In genomic region chr17:33802349-33803272, GRCh38 we compare ENCODE assay signal across 15 cellular contexts.
A peak's percentile ranks its signal among the peaks of the same experiment; 100 is the strongest.
DNase-seq lines count a peak whose midpoint lies in the region; ATAC-seq, FAIRE-seq and TF ChIP-seq lines count a peak whose summit lies in the region.
"Had no signal": no experiment of that assay in that cellular context is flagged by ENCODE, and none has a peak within 500 bp of the region (broad histone marks: within the 10 kb centered on the region; RNA-seq: fewer than 3 reads in every experiment).

No MANE protein-coding gene starts in this region.

- H2AFZ ChIP-seq in H1 (ENCODE audit: low read length) = no peak overlapping the region
- H2AFZ ChIP-seq: PC-9 had no signal

- POLR2A ChIA-PET in A549 (lab: Yijun Ruan, JAX) (no interaction called here), H1 (lab: Charles Lee; ENCODE audit: partially characterized antibody) (no interaction called here)

- H3K18ac ChIP-seq in H1 (ENCODE audit: extremely low read depth, low read length) = no peak overlapping the region

- H2BK20ac ChIP-seq in H1 (ENCODE audit: low read length) = no peak overlapping the region

- TF ChIP-seq EP300 in A549 (IDR thresholded peaks at IDR 0.05) = no peak
- no peak for TF ChIP-seq EP300 in H1 (IDR thresholded peaks at IDR 0.05; ENCODE audit: borderline replicate concordance in 1 of 2, low read depth in 2 of 2, low read length in 2 of 2)
- no peak for TF ChIP-seq EP300 in transverse colon (IDR thresholded peaks at IDR 0.05; ENCODE audit: low read depth)

- 21% methylated on average over 10 of the region's 10 CpGs for WGBS in A549 (ENCODE audit: missing lambda C conversion rate)
- WGBS in H1 (ENCODE audit: extremely low coverage in 1 of 2, insufficient coverage in 1 of 2, insufficient read length in 1 of 2, insufficient replicate concordance in 2 of 2, low coverage in 1 of 2, low lambda C conversion rate in 2 of 2, missing lambda C conversion rate in 1 of 2), 2 experiments = 88% methylated on average over 10 of the region's 10 CpGs; no CpG with 5 or more reads in 1 of the 2 experiments
- WGBS in transverse colon (ENCODE audit: low coverage in 1 of 2), 2 donors = 57 to 60% methylated on average over 7 to 10 of the region's 10 CpGs

- no peaks in the 10 kb centered on the region for H3K27me3 ChIP-seq in H1 (replicated peaks in 1 of 4; ENCODE audit: control insufficient read depth in 3 of 4, extremely low read depth in 1 of 4, insufficient read depth in 3 of 4, low read length in 3 of 4)
- H3K27me3 ChIP-seq in transverse colon = peaks cover 3% of the 10 kb centered on the region

- FAIRE-seq in A549 (lab: Jason Lieb, UNC) = peak; percentile 51
- no peak for FAIRE-seq in H1 (lab: Jason Lieb, UNC)
- FAIRE-seq: D721Med had no signal

- no peak overlapping the region for H3K4me2 ChIP-seq in A549
- H3K4me2 ChIP-seq in H1 (ENCODE audit: insufficient read depth in 1 of 2, low read depth in 2 of 2, low read length in 2 of 2) = no peak overlapping the region
- H3K4me2 ChIP-seq: PC-9 had no signal

- TF ChIP-seq POLR2A in A549 (IDR thresholded peaks at IDR 0.05; ENCODE audit: low read length) (no peak), H1 (IDR thresholded peaks at IDR 0.05; ENCODE audit: control extremely low read depth in 1 of 2, low read depth in 2 of 2, low read length in 2 of 2) (no peak), transverse colon (IDR thresholded peaks at IDR 0.05) (no peak)

- no peaks in the 10 kb centered on the region for H3K79me2 ChIP-seq in H1 (ENCODE audit: control insufficient read depth in 1 of 2, insufficient read depth in 2 of 2, low read length in 2 of 2)

- H3K4ac ChIP-seq in H1 (replicated peaks; ENCODE audit: insufficient read length, low read depth, low read length) = no peak overlapping the region

- H2BK5ac ChIP-seq in H1 (ENCODE audit: low read depth, low read length) = no peak overlapping the region

- H3K56ac ChIP-seq in H1 (replicated peaks; ENCODE audit: insufficient read length, low read depth, low read length) = no peak overlapping the region

- no peaks in the 10 kb centered on the region for H3K36me3 ChIP-seq in H1 (ENCODE audit: control insufficient read depth in 2 of 4, insufficient read depth in 4 of 4, low read length in 3 of 4)
- H3K36me3 ChIP-seq in transverse colon = no peaks in the 10 kb centered on the region

- no peak overlapping the region for H3K27ac ChIP-seq in A549
- no peak overlapping the region for H3K27ac ChIP-seq in H1 (ENCODE audit: low read depth, low read length)
- H3K27ac ChIP-seq in transverse colon = no peak overlapping the region
- H3K27ac ChIP-seq: PC-9, SK-N-MC had no signal

- H2BK15ac ChIP-seq in H1 (ENCODE audit: low read length) = 0 out of 2 replicates have a peak overlapping the region, but pooled peaks have one; percentile 12

- no peak overlapping the region for H3K14ac ChIP-seq in H1 (ENCODE audit: insufficient read length)

- H2BK120ac ChIP-seq in H1 (replicated peaks; ENCODE audit: low read depth, low read length) = no peak overlapping the region

- no peak overlapping the region for H3K9ac ChIP-seq in H1 (replicated peaks in 1 of 4; ENCODE audit: extremely low read depth in 1 of 4, low read depth in 3 of 4, low read length in 3 of 4)

- H2AK5ac ChIP-seq in H1 (ENCODE audit: low read depth, low read length) = no peak overlapping the region

- TF ChIP-seq CTCF in A549 (IDR thresholded peaks at IDR 0.05) (no peak), H1 (IDR thresholded peaks at IDR 0.05; ENCODE audit: control extremely low read depth in 1 of 3, insufficient read depth in 1 of 3, low read depth in 1 of 3, low read length in 3 of 3) (no peak), transverse colon (IDR thresholded peaks at IDR 0.05) (no peak)

- no peak overlapping the region for H4K91ac ChIP-seq in H1 (replicated peaks; ENCODE audit: insufficient read length, low read length)

- no peaks in the 10 kb centered on the region for H3K79me1 ChIP-seq in H1 (ENCODE audit: low read depth, low read length)

- H3K9me3 ChIP-seq in A549 = no peaks in the 10 kb centered on the region
- no peaks in the 10 kb centered on the region for H3K9me3 ChIP-seq in H1 (ENCODE audit: insufficient read depth in 2 of 2, low read depth in 1 of 2, low read length in 1 of 2)
- no peaks in the 10 kb centered on the region for H3K9me3 ChIP-seq in transverse colon

- H2BK12ac ChIP-seq in H1 (ENCODE audit: low read depth, low read length) = no peak overlapping the region

- no peak overlapping the region for H3K23ac ChIP-seq in H1 (ENCODE audit: insufficient read length)

- intact Hi-C loops in transverse colon (cut with DNase I; ENCODE audit: low total_unique reads) = no loop called here

- in situ Hi-C loops in transverse colon (cut with MboI; ENCODE audit: low pct_ligation_motif_present in 1 of 4, low pct_unique_long_range_greater_than_20kb in 1 of 4, low sequenced_read_pairs in 3 of 4) = no loop called here

- CTCF ChIA-PET in A549 (lab: Yijun Ruan, JAX) = interaction anchor here (1.2 kb wide), 1 partner anchor 23 kb away, joined by 3 read pairs; no protein-coding TSS in a partner anchor
- CTCF ChIA-PET in H1 (lab: Charles Lee; ENCODE audit: partially characterized antibody) = interaction anchor here (0.5 kb wide), 1 partner anchor 52 kb away, joined by 3 read pairs; no protein-coding TSS in a partner anchor

- H4K5ac ChIP-seq in H1 (ENCODE audit: insufficient read length, low read depth, low read length) = no peak overlapping the region

- TF ChIP-seq RAD21 in A549 (conservative IDR thresholded peaks at IDR 0.05 in 1 of 2, IDR thresholded peaks at IDR 0.05 in 1 of 2) = no peak
- TF ChIP-seq RAD21 in H1 (IDR thresholded peaks at IDR 0.05 in 1 of 2, conservative IDR thresholded peaks at IDR 0.05 in 1 of 2; ENCODE audit: low read depth in 2 of 2, low read length in 2 of 2) = no peak

- H3K23me2 ChIP-seq in H1 (ENCODE audit: low read depth, low read length) = no peaks in the 10 kb centered on the region

- H4K20me1 ChIP-seq in H1 (replicated peaks in 1 of 2; ENCODE audit: control insufficient read depth in 1 of 2, insufficient read depth in 2 of 2, low read length in 2 of 2) = no peaks in the 10 kb centered on the region

- H3K4me1 ChIP-seq in A549 (no peaks in the 10 kb centered on the region), H1 (replicated peaks in 1 of 4; ENCODE audit: control insufficient read depth in 3 of 4, insufficient read depth in 4 of 4, low read length in 3 of 4) (peaks cover 0 to 9% (median 3%) of the 10 kb centered on the region in 4 experiments; a peak in 4 of 7 replicates), transverse colon (no peaks in the 10 kb centered on the region)

- no peak for ATAC-seq in A549
- ATAC-seq: CD8-positive, alpha-beta T cell; HCT116 had no signal

- H3K4me3 ChIP-seq in A549 = no peak overlapping the region
- no peak overlapping the region for H3K4me3 ChIP-seq in H1 (ENCODE audit: extremely low read depth in 1 of 4, insufficient read depth in 2 of 4, low read depth in 3 of 4, low read length in 4 of 4)
- no peak overlapping the region for H3K4me3 ChIP-seq in transverse colon
- H3K4me3 ChIP-seq: PC-9, SK-N-MC had no signal

- no peak for DNase-seq in A549 (ENCODE audit: low read depth in 1 of 2, low spot score in 1 of 2)
- peak; percentile 95 for DNase-seq in DMS79 (lab: John Stamatoyannopoulos, UW)
- no peak for DNase-seq in H1 (ENCODE audit: low read depth in 1 of 2, low spot score in 2 of 2)
- DNase-seq in pons (ENCODE audit: low spot score) = peak; percentile 48
- DNase-seq in NK-92 treated with Interleukin-12 subunit alpha and Interleukin-12 subunit beta, amount 100 ng/mL, for 24 hours (lab: John Stamatoyannopoulos, UW) = no peak
- no peak for DNase-seq in dermis blood vessel endothelial cell
- DNase-seq in transverse colon = no peak
- DNase-seq: ACHN; CD8-positive, alpha-beta T cell; NCI-H1092; NCI-H748 treated with DMSO at 0.1 percent for 48 hours; PC-9 had no signal

- no peak overlapping the region for H4K8ac ChIP-seq in H1 (ENCODE audit: extremely low read depth, insufficient read depth, low read length)

TF ChIP-seq in A549, 52 proteins besides CTCF, POLR2A, EP300 and RAD21:
- TF ChIP-seq HOXA7 (CRISPR knock-in tag; IDR thresholded peaks at IDR 0.05) (no peak), SREBF2 (IDR thresholded peaks at IDR 0.05) (no peak), FOSL2 (IDR thresholded peaks at IDR 0.05) (no peak), FOSL2 (CRISPR knock-in tag; IDR thresholded peaks at IDR 0.05) (no peak), HOXB13 (CRISPR knock-in tag; IDR thresholded peaks at IDR 0.05; ENCODE audit: low read depth) (no peak), HDAC2 (IDR thresholded peaks at IDR 0.05) (no peak), JUN (IDR thresholded peaks at IDR 0.05) (no peak), NPAS2 (CRISPR knock-in tag; IDR thresholded peaks at IDR 0.05; ENCODE audit: borderline replicate concordance) (no peak)

TF ChIP-seq in H1, 55 proteins besides CTCF, POLR2A, EP300 and RAD21:
- TF ChIP-seq JUN (IDR thresholded peaks at IDR 0.05; ENCODE audit: low read depth, low read length) (no peak), SP4 (IDR thresholded peaks at IDR 0.05; ENCODE audit: low read length) (no peak)

Comparison
In these comparisons a context has a peak if more than half of its experiments do, and no peak if none do; other contexts are left out.
1. DNase-seq: peak in DMS79 (single experiment) and pons (single experiment); none in A549 (0 of 2), H1 (0 of 2), NK-92 treated with Interleukin-12 subunit alpha and Interleukin-12 subunit beta, amount 100 ng/mL, for 24 hours (single experiment), dermis blood vessel endothelial cell (single experiment) and transverse colon (single experiment).